Comparison of ENCODE assay signal across 18 cellular contexts in the genomic region with DNA sequence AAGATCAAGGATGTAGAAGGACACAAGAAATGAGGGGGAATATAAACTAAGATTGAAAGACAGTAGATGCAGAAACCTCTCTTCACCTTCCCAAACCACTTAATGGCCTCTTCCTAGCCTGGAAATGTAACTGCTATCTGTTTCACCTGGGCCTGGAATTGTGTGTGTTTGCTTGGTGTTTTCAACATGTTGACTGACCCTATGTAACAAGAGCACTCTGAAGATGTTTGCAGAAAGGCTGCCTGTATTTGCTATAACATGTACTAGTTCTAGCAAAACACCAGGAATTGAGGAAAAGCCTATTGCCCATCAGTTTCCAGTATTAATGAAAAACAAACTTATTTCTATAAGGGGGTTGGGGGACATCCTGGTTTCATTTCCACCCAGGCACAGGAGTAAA.
DNase-seq lines count a peak whose midpoint lies in the region; ATAC-seq and TF ChIP-seq lines count a peak whose summit lies in the region.
"Had no signal": no experiment of that assay in that cellular context is flagged by ENCODE, and none has a peak within 500 bp of the region (broad histone marks: within the 10 kb centered on the region; RNA-seq: fewer than 3 reads in every experiment).

No MANE protein-coding gene starts in this region.

- TF ChIP-seq CTCF in GM23338 (conservative IDR thresholded peaks at IDR 0.05; ENCODE audit: low read depth in 2 of 2) = no peak
- TF ChIP-seq CTCF in progenitor cell of endocrine pancreas (IDR thresholded peaks at IDR 0.05; ENCODE audit: unreplicated experiment) = no peak
- no peak for TF ChIP-seq CTCF in chondrocyte (IDR thresholded peaks at IDR 0.05)

- H3K27ac ChIP-seq in GM23338 (ENCODE audit: low read depth) = no peak overlapping the region

- H3K27ac Mint-ChIP-seq in GM23338 (0 out of 2 replicates have a peak overlapping the region, but pooled peaks have one; percentile 27), progenitor cell of endocrine pancreas (peak overlapping the region; percentile 82), chondrocyte (ENCODE audit: unreplicated experiment) (no peak overlapping the region)

- H3K4me1 Mint-ChIP-seq in GM23338 (no peaks in the 10 kb centered on the region), progenitor cell of endocrine pancreas (ENCODE audit: low read depth) (peaks cover 22% of the 10 kb centered on the region), chondrocyte (ENCODE audit: low read depth) (no peaks in the 10 kb centered on the region)
- H3K4me1 Mint-ChIP-seq: CD4-positive, CD25-positive, alpha-beta regulatory T cell; CD8-positive, alpha-beta memory T cell had no signal

- no peaks in the 10 kb centered on the region for H3K27me3 ChIP-seq in GM23338 (ENCODE audit: insufficient read depth)
- H3K27me3 ChIP-seq: BE2C had no signal

- H3F3A ChIP-seq in GM23338 (replicated peaks; ENCODE audit: low read depth) = no peaks in the 10 kb centered on the region

- no peaks in the 10 kb centered on the region for H3K9me2 ChIP-seq in GM23338 (ENCODE audit: insufficient read depth)

- no peak overlapping the region for H2AFZ ChIP-seq in GM23338

- no peak overlapping the region for H3K4me2 ChIP-seq in GM23338

- H3K4me3 Mint-ChIP-seq in GM23338 = no peak overlapping the region
- H3K4me3 Mint-ChIP-seq in progenitor cell of endocrine pancreas (ENCODE audit: low read depth) = no peak overlapping the region
- H3K4me3 Mint-ChIP-seq in chondrocyte (ENCODE audit: unreplicated experiment) = no peak overlapping the region
- H3K4me3 Mint-ChIP-seq: CD4-positive, CD25-positive, alpha-beta regulatory T cell; CD8-positive, alpha-beta memory T cell had no signal

- ATAC-seq in GM23338 = no peak
- ATAC-seq: GM12878 had no signal

- no peaks in the 10 kb centered on the region for H3K36me3 ChIP-seq in GM23338 (ENCODE audit: insufficient read depth)
- H3K36me3 ChIP-seq: BE2C had no signal

- H4K20me1 ChIP-seq in GM23338 (replicated peaks; ENCODE audit: insufficient read depth) = no peaks in the 10 kb centered on the region

- H3K79me2 ChIP-seq in GM23338 (replicated peaks; ENCODE audit: insufficient read depth) = no peaks in the 10 kb centered on the region

- H3K4me1 ChIP-seq in GM23338 (ENCODE audit: insufficient read depth) = no peaks in the 10 kb centered on the region
- H3K4me1 ChIP-seq: BE2C had no signal

- DNase-seq in DMS53 (lab: John Stamatoyannopoulos, UW) = peak; percentile 68
- no peak for DNase-seq in GM23338 (ENCODE audit: low spot score)
- peak; percentile 25 for DNase-seq in NCI-H510A (lab: John Stamatoyannopoulos, UW)
- no peak for DNase-seq in progenitor cell of endocrine pancreas (ENCODE audit: low spot score, unreplicated experiment)
- DNase-seq in chondrocyte (ENCODE audit: low spot score) = no peak
- DNase-seq in NCI-H1048 (lab: John Stamatoyannopoulos, UW) = no peak
- DNase-seq: BE2C; C1 segment of cervical spinal cord; CD4-positive, CD25-positive, alpha-beta regulatory T cell; CD8-positive, alpha-beta memory T cell; COR-L47; DMS 273 treated with DMSO at 0.1 percent for 48 hours; DND-41; EL; GOT3; H7; KG1 had no signal

- H3K27me3 Mint-ChIP-seq in GM23338 (ENCODE audit: insufficient read depth, low read depth, poor library complexity) (no peaks in the 10 kb centered on the region), progenitor cell of endocrine pancreas (no peaks in the 10 kb centered on the region), chondrocyte (ENCODE audit: low read depth) (peaks cover 10% of the 10 kb centered on the region)
- H3K27me3 Mint-ChIP-seq: CD4-positive, CD25-positive, alpha-beta regulatory T cell had no signal

- no peak overlapping the region for H3K4me3 ChIP-seq in GM23338
- H3K4me3 ChIP-seq: GM12878 had no signal

- H3K9me3 Mint-ChIP-seq in GM23338 (no peaks in the 10 kb centered on the region), progenitor cell of endocrine pancreas (ENCODE audit: low read depth) (peaks cover 9% of the 10 kb centered on the region), chondrocyte (ENCODE audit: low read depth) (peaks cover 2% of the 10 kb centered on the region)

- no peaks in the 10 kb centered on the region for H3K36me3 Mint-ChIP-seq in GM23338 (ENCODE audit: low read depth)
- H3K36me3 Mint-ChIP-seq in progenitor cell of endocrine pancreas (ENCODE audit: insufficient read depth) = peaks cover 16% of the 10 kb centered on the region
- H3K36me3 Mint-ChIP-seq in chondrocyte (ENCODE audit: low read depth) = no peaks in the 10 kb centered on the region
- H3K36me3 Mint-ChIP-seq: CD4-positive, CD25-positive, alpha-beta regulatory T cell; CD8-positive, alpha-beta memory T cell had no signal

TF ChIP-seq in GM23338, 12 proteins besides CTCF, POLR2A, EP300 and RAD21 (continues in another document):
- no peak for TF ChIP-seq NANOG (IDR thresholded peaks at IDR 0.05; ENCODE audit: borderline replicate concordance)
- TF ChIP-seq, protein P1, sequence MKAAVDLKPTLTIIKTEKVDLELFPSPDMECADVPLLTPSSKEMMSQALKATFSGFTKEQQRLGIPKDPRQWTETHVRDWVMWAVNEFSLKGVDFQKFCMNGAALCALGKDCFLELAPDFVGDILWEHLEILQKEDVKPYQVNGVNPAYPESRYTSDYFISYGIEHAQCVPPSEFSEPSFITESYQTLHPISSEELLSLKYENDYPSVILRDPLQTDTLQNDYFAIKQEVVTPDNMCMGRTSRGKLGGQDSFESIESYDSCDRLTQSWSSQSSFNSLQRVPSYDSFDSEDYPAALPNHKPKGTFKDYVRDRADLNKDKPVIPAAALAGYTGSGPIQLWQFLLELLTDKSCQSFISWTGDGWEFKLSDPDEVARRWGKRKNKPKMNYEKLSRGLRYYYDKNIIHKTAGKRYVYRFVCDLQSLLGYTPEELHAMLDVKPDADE (IDR thresholded peaks at IDR 0.05) = no peak
- TF ChIP-seq ZNF331 (CRISPR knock-in tag; IDR thresholded peaks at IDR 0.05; ENCODE audit: low read depth) = no peak
- TF ChIP-seq, protein P2, sequence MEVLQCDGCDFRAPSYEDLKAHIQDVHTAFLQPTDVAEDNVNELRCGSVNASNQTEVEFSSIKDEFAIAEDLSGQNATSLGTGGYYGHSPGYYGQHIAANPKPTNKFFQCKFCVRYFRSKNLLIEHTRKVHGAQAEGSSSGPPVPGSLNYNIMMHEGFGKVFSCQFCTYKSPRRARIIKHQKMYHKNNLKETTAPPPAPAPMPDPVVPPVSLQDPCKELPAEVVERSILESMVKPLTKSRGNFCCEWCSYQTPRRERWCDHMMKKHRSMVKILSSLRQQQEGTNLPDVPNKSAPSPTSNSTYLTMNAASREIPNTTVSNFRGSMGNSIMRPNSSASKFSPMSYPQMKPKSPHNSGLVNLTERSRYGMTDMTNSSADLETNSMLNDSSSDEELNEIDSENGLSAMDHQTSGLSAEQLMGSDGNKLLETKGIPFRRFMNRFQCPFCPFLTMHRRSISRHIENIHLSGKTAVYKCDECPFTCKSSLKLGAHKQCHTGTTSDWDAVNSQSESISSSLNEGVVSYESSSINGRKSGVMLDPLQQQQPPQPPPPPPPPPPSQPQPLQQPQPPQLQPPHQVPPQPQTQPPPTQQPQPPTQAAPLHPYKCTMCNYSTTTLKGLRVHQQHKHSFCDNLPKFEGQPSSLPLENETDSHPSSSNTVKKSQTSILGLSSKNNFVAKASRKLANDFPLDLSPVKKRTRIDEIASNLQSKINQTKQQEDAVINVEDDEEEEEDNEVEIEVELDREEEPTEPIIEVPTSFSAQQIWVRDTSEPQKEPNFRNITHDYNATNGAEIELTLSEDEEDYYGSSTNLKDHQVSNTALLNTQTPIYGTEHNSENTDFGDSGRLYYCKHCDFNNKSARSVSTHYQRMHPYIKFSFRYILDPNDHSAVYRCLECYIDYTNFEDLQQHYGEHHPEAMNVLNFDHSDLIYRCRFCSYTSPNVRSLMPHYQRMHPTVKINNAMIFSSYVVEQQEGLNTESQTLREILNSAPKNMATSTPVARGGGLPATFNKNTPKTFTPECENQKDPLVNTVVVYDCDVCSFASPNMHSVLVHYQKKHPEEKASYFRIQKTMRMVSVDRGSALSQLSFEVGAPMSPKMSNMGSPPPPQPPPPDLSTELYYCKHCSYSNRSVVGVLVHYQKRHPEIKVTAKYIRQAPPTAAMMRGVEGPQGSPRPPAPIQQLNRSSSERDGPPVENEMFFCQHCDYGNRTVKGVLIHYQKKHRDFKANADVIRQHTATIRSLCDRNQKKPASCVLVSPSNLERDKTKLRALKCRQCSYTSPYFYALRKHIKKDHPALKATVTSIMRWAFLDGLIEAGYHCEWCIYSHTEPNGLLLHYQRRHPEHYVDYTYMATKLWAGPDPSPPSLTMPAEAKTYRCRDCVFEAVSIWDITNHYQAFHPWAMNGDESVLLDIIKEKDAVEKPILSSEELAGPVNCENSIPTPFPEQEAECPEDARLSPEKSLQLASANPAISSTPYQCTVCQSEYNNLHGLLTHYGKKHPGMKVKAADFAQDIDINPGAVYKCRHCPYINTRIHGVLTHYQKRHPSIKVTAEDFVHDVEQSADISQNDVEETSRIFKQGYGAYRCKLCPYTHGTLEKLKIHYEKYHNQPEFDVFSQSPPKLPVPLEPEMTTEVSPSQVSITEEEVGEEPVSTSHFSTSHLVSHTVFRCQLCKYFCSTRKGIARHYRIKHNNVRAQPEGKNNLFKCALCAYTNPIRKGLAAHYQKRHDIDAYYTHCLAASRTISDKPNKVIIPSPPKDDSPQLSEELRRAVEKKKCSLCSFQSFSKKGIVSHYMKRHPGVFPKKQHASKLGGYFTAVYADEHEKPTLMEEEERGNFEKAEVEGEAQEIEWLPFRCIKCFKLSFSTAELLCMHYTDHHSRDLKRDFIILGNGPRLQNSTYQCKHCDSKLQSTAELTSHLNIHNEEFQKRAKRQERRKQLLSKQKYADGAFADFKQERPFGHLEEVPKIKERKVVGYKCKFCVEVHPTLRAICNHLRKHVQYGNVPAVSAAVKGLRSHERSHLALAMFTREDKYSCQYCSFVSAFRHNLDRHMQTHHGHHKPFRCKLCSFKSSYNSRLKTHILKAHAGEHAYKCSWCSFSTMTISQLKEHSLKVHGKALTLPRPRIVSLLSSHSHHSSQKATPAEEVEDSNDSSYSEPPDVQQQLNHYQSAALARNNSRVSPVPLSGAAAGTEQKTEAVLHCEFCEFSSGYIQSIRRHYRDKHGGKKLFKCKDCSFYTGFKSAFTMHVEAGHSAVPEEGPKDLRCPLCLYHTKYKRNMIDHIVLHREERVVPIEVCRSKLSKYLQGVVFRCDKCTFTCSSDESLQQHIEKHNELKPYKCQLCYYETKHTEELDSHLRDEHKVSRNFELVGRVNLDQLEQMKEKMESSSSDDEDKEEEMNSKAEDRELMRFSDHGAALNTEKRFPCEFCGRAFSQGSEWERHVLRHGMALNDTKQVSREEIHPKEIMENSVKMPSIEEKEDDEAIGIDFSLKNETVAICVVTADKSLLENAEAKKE (CRISPR knock-in tag; IDR thresholded peaks at IDR 0.05) = no peak
- TF ChIP-seq EZH2 (IDR thresholded peaks at IDR 0.05; ENCODE audit: low read depth, unreplicated experiment) = no peak

Comparison
In these comparisons a context has a peak if more than half of its experiments do, and no peak if none do; other contexts are left out.
1. DNase-seq: peak in DMS53 (single experiment) and NCI-H510A (single experiment); none in GM23338 (single experiment), progenitor cell of endocrine pancreas (single experiment), chondrocyte (single experiment) and NCI-H1048 (single experiment).